In the genomic region with DNA sequence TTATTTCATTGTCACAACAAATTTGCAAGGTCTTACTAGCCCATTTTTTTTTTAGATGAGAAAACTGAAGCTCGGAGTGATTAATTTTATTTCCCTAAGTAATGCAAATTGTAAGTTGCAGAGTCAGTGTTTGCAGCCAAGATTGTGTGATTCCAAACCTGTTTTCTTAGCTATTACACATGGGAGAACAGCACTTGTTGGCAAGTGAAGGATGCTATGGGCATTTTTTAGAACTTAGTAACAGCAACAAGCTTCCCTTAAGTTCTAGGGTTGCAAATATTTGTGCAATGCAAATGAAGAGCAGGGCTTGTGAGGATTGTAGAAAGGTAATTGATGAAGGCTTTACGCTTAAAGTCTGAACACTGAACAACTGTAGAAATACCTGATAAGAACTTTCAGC, we compare ENCODE assay signal across 15 cellular contexts.
A peak's percentile ranks its signal among the peaks of the same experiment; 100 is the strongest.
DNase-seq lines count a peak whose midpoint lies in the region; ATAC-seq and TF ChIP-seq lines count a peak whose summit lies in the region.
"Had no signal": no experiment of that assay in that cellular context is flagged by ENCODE, and none has a peak within 500 bp of the region (broad histone marks: within the 10 kb centered on the region; RNA-seq: fewer than 3 reads in every experiment).

No MANE protein-coding gene starts in this region.

- no peak for TF ChIP-seq EP300 in gastroesophageal sphincter (IDR thresholded peaks at IDR 0.05)

- peaks cover 19% of the 10 kb centered on the region for H3K4me1 ChIP-seq in GM23248 (ENCODE audit: insufficient read depth)
- H3K4me1 ChIP-seq in gastroesophageal sphincter = peaks cover 0 to 21% (median 0%) of the 10 kb centered on the region in 3 donors
- H3K4me1 ChIP-seq in testis = peaks cover 17% of the 10 kb centered on the region

- ATAC-seq in gastroesophageal sphincter (peak; percentile 34), HG02852 (IDR thresholded peaks at IDR 0.05; ENCODE audit: unreplicated experiment) (no peak), HG02623 (IDR thresholded peaks at IDR 0.05; ENCODE audit: unreplicated experiment) (no peak), HG03442 (IDR thresholded peaks at IDR 0.05; ENCODE audit: unreplicated experiment) (no peak)

- no peak for TF ChIP-seq POLR2A in gastroesophageal sphincter (IDR thresholded peaks at IDR 0.05)
- no peak for TF ChIP-seq POLR2A in testis (IDR thresholded peaks at IDR 0.05)

- TF ChIP-seq CTCF in gastroesophageal sphincter (IDR thresholded peaks at IDR 0.05) (no peak), testis (IDR thresholded peaks at IDR 0.05) (no peak)

- H3K9ac ChIP-seq in GM23248 = peak overlapping the region; percentile 7; the same call in 1 of the 2 replicates

- H3K4me3 ChIP-seq in GM23248 (no peak overlapping the region), gastroesophageal sphincter (no peak overlapping the region), testis (no peak overlapping the region)
- H3K4me3 ChIP-seq: esophagus squamous epithelium, HAP-1 had no signal

- in situ Hi-C loops in GM23248 (cut with MboI) = no loop called here

- peak; percentile 78 for DNase-seq in GM23248
- peak; percentile 86 for DNase-seq in astrocyte of the hippocampus (ENCODE audit: low read depth, low spot score)
- no peak for DNase-seq in testis
- DNase-seq: activated CD4-positive, CD25-positive, alpha-beta regulatory T cell; activated effector memory CD4-positive, alpha-beta T cell treated with Interleukin-2 at 50 U/mL for 16 hours; CD4-positive, alpha-beta T cell; esophagus squamous epithelium; NCI-H2107; NCI-H82; retina had no signal

- H3K79me2 ChIP-seq in GM23248 (ENCODE audit: insufficient read depth) = no peaks in the 10 kb centered on the region

- H3K36me3 ChIP-seq in GM23248 (ENCODE audit: low read depth) (no peaks in the 10 kb centered on the region), gastroesophageal sphincter (no peaks in the 10 kb centered on the region), testis (ENCODE audit: low read depth, missing control alignments) (no peaks in the 10 kb centered on the region)
- H3K36me3 ChIP-seq: esophagus squamous epithelium, HAP-1 had no signal

- peaks cover 19% of the 10 kb centered on the region for H3F3A ChIP-seq in GM23248 (ENCODE audit: insufficient read depth)

- no peaks in the 10 kb centered on the region for H3K27me3 ChIP-seq in GM23248 (replicated peaks; ENCODE audit: insufficient read depth)
- no peaks in the 10 kb centered on the region for H3K27me3 ChIP-seq in gastroesophageal sphincter
- H3K27me3 ChIP-seq in testis = no peaks in the 10 kb centered on the region
- H3K27me3 ChIP-seq: esophagus squamous epithelium had no signal

- WGBS in GM23248 (ENCODE audit: low coverage in 1 of 2, low lambda C conversion rate in 2 of 2, missing lambda C conversion rate in 2 of 2), 2 experiments = 43 to 47% methylated on average over 2 of the region's 2 CpGs
- 21 to 36% methylated on average over 2 of the region's 2 CpGs for WGBS in gastroesophageal sphincter (ENCODE audit: low coverage in 1 of 2), 2 donors
- WGBS in testis, 2 donors = 77 to 79% methylated on average over 2 of the region's 2 CpGs

- peak overlapping the region; percentile 27 for H3K4me2 ChIP-seq in GM23248 (ENCODE audit: unreplicated experiment)

- no peaks in the 10 kb centered on the region for H3K9me2 ChIP-seq in GM23248 (ENCODE audit: insufficient read depth)

- H2AFZ ChIP-seq in GM23248 = peak overlapping the region; percentile 45

- intact Hi-C loops in testis (cut with DNase I; ENCODE audit: low total_unique reads) = no loop called here

- no peaks in the 10 kb centered on the region for H4K20me1 ChIP-seq in GM23248 (ENCODE audit: insufficient read depth)

- peak overlapping the region; percentile 47 for H3K27ac ChIP-seq in GM23248
- peak overlapping the region in 3 of 4 donors; percentile 1 to 33 (median 8) for H3K27ac ChIP-seq in gastroesophageal sphincter
- peak overlapping the region; percentile 50 to 66 for H3K27ac ChIP-seq in testis
- H3K27ac ChIP-seq: esophagus squamous epithelium had no signal

- no peaks in the 10 kb centered on the region for H3K9me3 ChIP-seq in GM23248 (ENCODE audit: low read depth)
- H3K9me3 ChIP-seq in gastroesophageal sphincter = no peaks in the 10 kb centered on the region
- no peaks in the 10 kb centered on the region for H3K9me3 ChIP-seq in testis
- H3K9me3 ChIP-seq: esophagus squamous epithelium, HAP-1 had no signal

Comparison
In these comparisons a context has a peak if more than half of its experiments do, and no peak if none do; other contexts are left out.
1. H3K27ac ChIP-seq: peak in every context shown above with its lines; median percentile 58 in testis; 47 in GM23248; 8 in gastroesophageal sphincter.